ENCODE assay signal across 23 cellular contexts in genomic region chr10:122465401-122465800, GRCh38. TPM values are rescaled to one million over a fixed set of nuclear protein-coding genes. Genes with fewer than 3 reads are reported as not detected.
"Had no signal": no experiment of that assay in that cellular context is flagged by ENCODE, and none has a peak within 500 bp of the region (broad histone marks: within the 10 kb centered on the region; RNA-seq: fewer than 3 reads in every experiment).

No MANE protein-coding gene starts in this region.

- H3K9me3 Mint-ChIP-seq: activated B cell treated with CpG ODN at 0.5 μM for 24 hours; activated CD4-positive, alpha-beta memory T cell treated with anti-CD3 and anti-CD28 coated beads for 36 hours; activated naive CD8-positive, alpha-beta T cell treated with anti-CD3 and anti-CD28 coated beads, Interleukin-2, amount 10 ng/mL, durations not matched to agents 7 days and 5 days; activated T-helper 17 cell treated with anti-CD3 and anti-CD28 coated beads, Interleukin-2, amount 50 U/mL, for 72 hours; central memory CD8-positive, alpha-beta T cell; stimulated activated naive CD8-positive, alpha-beta T cell treated with anti-CD3 and anti-CD28 coated beads, Interleukin-15, Interleukin-2, amounts not matched to agents 100 ng/mL and 50 ng/mL, for 24 hours; T-helper 2 cell treated with Interferon-gamma antibody and Interleukin-4, amounts not matched to agents 5 μg/mL and 100 μg/mL, for 36 hours; type B pancreatic cell had no signal

- DNase-seq: activated B cell treated with CpG ODN at 0.5 μM for 24 hours; activated CD4-positive, alpha-beta memory T cell treated with anti-CD3 and anti-CD28 coated beads for 36 hours; activated CD4-positive, alpha-beta T cell treated with anti-CD3 and anti-CD28 coated beads for 4 hours; activated naive CD4-positive, alpha-beta T cell treated with Interleukin-2 at 50 U/mL for 16 hours; activated naive CD8-positive, alpha-beta T cell treated with anti-CD3 and anti-CD28 coated beads, Interleukin-2, amount 10 ng/mL, durations not matched to agents 7 days and 5 days; activated T-cell treated with anti-CD3 and anti-CD28 coated beads, Interleukin-2, amount 50 U/mL, for 1 hour; brain microvascular endothelial cell; cortex of kidney; effector CD4-positive, alpha-beta T cell; gastrocnemius medialis; heart left ventricle; kidney glomerular epithelial cell; left ventricle myocardium superior; mesendoderm; naive thymus-derived CD8-positive, alpha-beta T cell had no signal

- H3K4me1 Mint-ChIP-seq: activated T-helper 17 cell treated with anti-CD3 and anti-CD28 coated beads, Interleukin-2, amount 50 U/mL, for 72 hours had no signal

- H3K27ac Mint-ChIP-seq: activated B cell treated with CpG ODN at 0.5 μM for 24 hours; activated CD4-positive, alpha-beta memory T cell treated with anti-CD3 and anti-CD28 coated beads for 36 hours; activated naive CD8-positive, alpha-beta T cell treated with anti-CD3 and anti-CD28 coated beads, Interleukin-2, amount 10 ng/mL, durations not matched to agents 7 days and 5 days; activated T-helper 17 cell treated with anti-CD3 and anti-CD28 coated beads, Interleukin-2, amount 50 U/mL, for 72 hours; naive thymus-derived CD8-positive, alpha-beta T cell; stimulated activated naive CD8-positive, alpha-beta T cell treated with anti-CD3 and anti-CD28 coated beads, Interleukin-15, Interleukin-2, amounts not matched to agents 100 ng/mL and 50 ng/mL, for 24 hours; T-helper 2 cell treated with Interferon-gamma antibody and Interleukin-4, amounts not matched to agents 5 μg/mL and 100 μg/mL, for 36 hours; type B pancreatic cell had no signal

- H3K4me3 Mint-ChIP-seq: activated B cell treated with CpG ODN at 0.5 μM for 24 hours; activated CD4-positive, alpha-beta memory T cell treated with anti-CD3 and anti-CD28 coated beads for 36 hours; activated naive CD8-positive, alpha-beta T cell treated with anti-CD3 and anti-CD28 coated beads, Interleukin-2, amount 10 ng/mL, durations not matched to agents 7 days and 5 days; activated T-helper 17 cell treated with anti-CD3 and anti-CD28 coated beads, Interleukin-2, amount 50 U/mL, for 72 hours; central memory CD8-positive, alpha-beta T cell; stimulated activated naive CD8-positive, alpha-beta T cell treated with anti-CD3 and anti-CD28 coated beads, Interleukin-15, Interleukin-2, amounts not matched to agents 100 ng/mL and 50 ng/mL, for 24 hours; T-helper 2 cell treated with Interferon-gamma antibody and Interleukin-4, amounts not matched to agents 5 μg/mL and 100 μg/mL, for 36 hours; type B pancreatic cell had no signal

- H3K4me1 ChIP-seq: parathyroid adenoma had no signal

- H3K36me3 ChIP-seq: brain microvascular endothelial cell, gastrocnemius medialis, neutrophil, suprapubic skin had no signal

- H2AFZ ChIP-seq: parathyroid adenoma had no signal

- H3K36me3 Mint-ChIP-seq: activated CD4-positive, alpha-beta memory T cell treated with anti-CD3 and anti-CD28 coated beads for 36 hours; activated naive CD8-positive, alpha-beta T cell treated with anti-CD3 and anti-CD28 coated beads, Interleukin-2, amount 10 ng/mL, durations not matched to agents 7 days and 5 days; naive thymus-derived CD8-positive, alpha-beta T cell; type B pancreatic cell had no signal

- H3K27me3 ChIP-seq: brain microvascular endothelial cell, gastrocnemius medialis, suprapubic skin had no signal

- H3K4me3 ChIP-seq: gastrocnemius medialis, heart left ventricle, suprapubic skin had no signal

- H3K9me3 ChIP-seq: gastrocnemius medialis, heart left ventricle, neutrophil, suprapubic skin had no signal

- H3K27ac ChIP-seq: brain microvascular endothelial cell, gastrocnemius medialis, heart left ventricle, neutrophil, parathyroid adenoma, suprapubic skin had no signal

- ATAC-seq: activated T-helper 17 cell treated with anti-CD3 and anti-CD28 coated beads, Interleukin-2, amount 50 U/mL, for 72 hours; gastrocnemius medialis; naive thymus-derived CD8-positive, alpha-beta T cell had no signal

RNA-seq across cellular contexts. Expression of gene HTRA1, which starts 4.0 kb away (rescaled TPM):
- total RNA-seq: activated B cell treated with CpG ODN at 0.5 μM for 24 hours; activated CD4-positive, alpha-beta memory T cell treated with anti-CD3 and anti-CD28 coated beads for 36 hours; activated T-helper 17 cell treated with anti-CD3 and anti-CD28 coated beads, Interleukin-2, amount 50 U/mL, for 72 hours; naive thymus-derived CD8-positive, alpha-beta T cell had no signal

RNA-seq across cellular contexts. Expression of gene ARMS2, which starts 10.9 kb away (rescaled TPM):
- total RNA-seq: activated B cell treated with CpG ODN at 0.5 μM for 24 hours; activated CD4-positive, alpha-beta memory T cell treated with anti-CD3 and anti-CD28 coated beads for 36 hours; activated naive CD8-positive, alpha-beta T cell treated with anti-CD3 and anti-CD28 coated beads, Interleukin-2, amount 10 ng/mL, durations not matched to agents 7 days and 5 days; activated T-helper 17 cell treated with anti-CD3 and anti-CD28 coated beads, Interleukin-2, amount 50 U/mL, for 72 hours; gastrocnemius medialis; left ventricle myocardium superior; naive thymus-derived CD8-positive, alpha-beta T cell had no signal
